ENCODE assay signal across 9 cellular contexts in the genomic region with DNA sequence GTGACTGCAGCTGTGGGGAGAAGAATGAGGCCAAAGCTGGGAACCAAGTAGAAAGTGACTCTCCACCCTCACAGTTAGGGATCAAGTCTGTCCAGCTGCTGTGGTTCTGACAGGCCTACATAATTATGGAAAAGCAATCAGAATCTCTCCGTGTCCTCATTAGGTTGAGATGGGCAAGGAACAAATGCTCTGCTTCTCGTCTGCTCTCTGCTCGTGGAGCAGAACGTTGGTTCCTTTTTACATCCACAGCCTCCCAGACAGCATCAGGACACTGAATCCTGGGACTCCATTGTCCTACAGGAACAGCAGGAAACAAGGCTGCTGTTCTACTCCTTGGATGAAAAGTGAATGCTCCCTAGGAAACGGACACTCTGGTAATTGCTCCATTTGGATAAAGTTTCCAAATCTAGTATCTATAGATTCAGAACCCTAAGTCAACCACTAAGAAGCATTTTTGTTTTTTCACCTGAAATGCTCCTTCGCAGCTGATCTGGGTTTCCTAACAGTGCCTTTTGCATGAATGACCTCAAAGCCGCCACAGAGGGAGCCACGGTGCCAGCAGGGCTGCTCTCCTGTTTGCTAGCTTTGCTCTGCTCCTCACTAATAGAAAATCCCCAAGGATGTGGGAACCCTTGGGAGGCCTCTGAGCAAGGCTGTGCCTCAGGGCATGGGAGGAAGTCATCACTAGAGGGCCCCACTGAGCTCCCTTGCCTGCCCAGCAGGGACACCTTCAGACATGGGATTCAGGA.
A peak's percentile ranks its signal among the peaks of the same experiment; 100 is the strongest.
DNase-seq lines count a peak whose midpoint lies in the region; ATAC-seq and TF ChIP-seq lines count a peak whose summit lies in the region.
"Had no signal": no experiment of that assay in that cellular context is flagged by ENCODE, and none has a peak within 500 bp of the region (broad histone marks: within the 10 kb centered on the region; RNA-seq: fewer than 3 reads in every experiment).

No MANE protein-coding gene starts in this region.

- CTCF ChIA-PET in Caco-2 (lab: Charles Lee), result interaction anchor here (0.7 to 2.8 kb wide), 12 partner anchors 10 to 475 kb away, joined by 3 to 46 read pairs (median 4); no protein-coding TSS in a partner anchor

- no peaks in the 10 kb centered on the region for H3K27me3 Mint-ChIP-seq in Caco-2 (ENCODE audit: insufficient read depth, unreplicated experiment)
- H3K27me3 Mint-ChIP-seq in HFFc6 (ENCODE audit: insufficient read depth), result peaks cover 1% of the 10 kb centered on the region; the same call in 1 of the 2 replicates

- no peaks in the 10 kb centered on the region for H3K36me3 Mint-ChIP-seq in Caco-2 (ENCODE audit: insufficient read depth, unreplicated experiment)
- H3K36me3 Mint-ChIP-seq in HFFc6 (ENCODE audit: low read depth), result no peaks in the 10 kb centered on the region
- H3K36me3 Mint-ChIP-seq: memory B cell had no signal

- peak; percentile 83 to 84 for DNase-seq in Caco-2
- peak; percentile 48 for DNase-seq in HFFc6
- peak; percentile 34 for DNase-seq in NCI-H774 (lab: John Stamatoyannopoulos, UW)
- peak in 55 of 61 donors; percentile 19 to 83 (median 53) for DNase-seq in caudate nucleus (lab: John Stamatoyannopoulos, UW)
- peak in 1 of 2 donors; percentile 35 for DNase-seq in left lung
- DNase-seq in tibial artery, result peak in 1 of 2 donors; percentile 73
- DNase-seq in DMS114 treated with DMSO at 0.1 percent for 48 hours (lab: John Stamatoyannopoulos, UW; ENCODE audit: unreplicated experiment), result no peak
- DNase-seq in NK-92 treated with Interleukin-12 subunit alpha and Interleukin-12 subunit beta, amount 100 ng/mL, for 24 hours (lab: John Stamatoyannopoulos, UW), result no peak

- peak; percentile 91 for ATAC-seq in left lung

- BruUV-seq in Caco-2 (replicated peaks; lab: Mats Ljungman, UMichigan), result no TSS peak

- TF ChIP-seq CTCF in Caco-2 (IDR thresholded peaks at IDR 0.05; ENCODE audit: insufficient read depth in 1 of 2, low read depth in 1 of 2, low read length in 1 of 2, severe bottlenecking in 1 of 2, unreplicated experiment in 1 of 2), result peak; percentile 65 to 84
- TF ChIP-seq CTCF in HFFc6 (IDR thresholded peaks at IDR 0.05), result peak; percentile 74
- peak; percentile 26 to 56 for TF ChIP-seq CTCF in left lung (IDR thresholded peaks at IDR 0.05)
- TF ChIP-seq CTCF in tibial artery (IDR thresholded peaks at IDR 0.05), result peak; percentile 60 to 61

- no peaks in the 10 kb centered on the region for H3K9me3 Mint-ChIP-seq in Caco-2 (ENCODE audit: unreplicated experiment)
- H3K9me3 Mint-ChIP-seq in HFFc6, result peaks cover 6% of the 10 kb centered on the region; the same call in 1 of the 2 replicates

- H3K9me3 ChIP-seq in Caco-2 (no peaks in the 10 kb centered on the region), left lung (no peaks in the 10 kb centered on the region), tibial artery (no peaks in the 10 kb centered on the region)

- H3K4me3 ChIP-seq in Caco-2 (ENCODE audit: low read depth, low read length), result no peak overlapping the region
- no peak overlapping the region for H3K4me3 ChIP-seq in left lung
- no peak overlapping the region for H3K4me3 ChIP-seq in tibial artery

- intact Hi-C loops in Caco-2 (cut with micrococcal nuclease; ENCODE audit: unreplicated experiment) (loop anchor here (1.0 to 5.0 kb wide), 6 partner anchors 58 to 452 kb away; partner anchors contain the start of gene EGLN3), left lung (cut with DNase I) (loop anchor here in 1 of 2 donors (10.0 kb wide), 2 partner anchors 376 to 456 kb away; no protein-coding TSS in a partner anchor), tibial artery (cut with DNase I; ENCODE audit: low total_unique reads) (no loop called here)

- no peak overlapping the region for H3K4me3 Mint-ChIP-seq in Caco-2 (ENCODE audit: unreplicated experiment)
- no peak overlapping the region for H3K4me3 Mint-ChIP-seq in HFFc6
- H3K4me3 Mint-ChIP-seq: memory B cell had no signal

- no peaks in the 10 kb centered on the region for H3K4me1 ChIP-seq in Caco-2
- H3K4me1 ChIP-seq in left lung, result no peaks in the 10 kb centered on the region
- no peaks in the 10 kb centered on the region for H3K4me1 ChIP-seq in tibial artery

- H3K36me3 ChIP-seq in Caco-2 (ENCODE audit: control insufficient read depth, insufficient read depth, low read length), result no peaks in the 10 kb centered on the region
- H3K36me3 ChIP-seq in left lung, result no peaks in the 10 kb centered on the region
- H3K36me3 ChIP-seq in tibial artery, result no peaks in the 10 kb centered on the region

- H3K4me1 Mint-ChIP-seq in Caco-2 (ENCODE audit: low read depth, unreplicated experiment) (peaks cover 8% of the 10 kb centered on the region), HFFc6 (ENCODE audit: low read depth) (no peaks in the 10 kb centered on the region)
- H3K4me1 Mint-ChIP-seq: memory B cell had no signal

- peak overlapping the region; percentile 65 for H3K27ac ChIP-seq in caudate nucleus (ENCODE audit: low read depth, low read length)
- H3K27ac ChIP-seq in left lung, result no peak overlapping the region
- H3K27ac ChIP-seq in tibial artery, result no peak overlapping the region

- H3K27ac Mint-ChIP-seq in Caco-2 (ENCODE audit: unreplicated experiment) (no peak overlapping the region), HFFc6 (no peak overlapping the region)
- H3K27ac Mint-ChIP-seq: memory B cell had no signal

- POLR2A ChIA-PET in Caco-2 (lab: Charles Lee), result no interaction called here

- H3K27me3 ChIP-seq in Caco-2 (replicated peaks; ENCODE audit: control insufficient read depth, insufficient read depth, low read length), result no peaks in the 10 kb centered on the region
- H3K27me3 ChIP-seq in left lung, result no peaks in the 10 kb centered on the region
- no peaks in the 10 kb centered on the region for H3K27me3 ChIP-seq in tibial artery

Comparison
In these comparisons a context has a peak if more than half of its experiments do, and no peak if none do; other contexts are left out.
1. DNase-seq: peak in Caco-2 (2 of 2), HFFc6 (single experiment), NCI-H774 (single experiment) and caudate nucleus (55 of 61); none in DMS114 treated with DMSO at 0.1 percent for 48 hours (single experiment) and NK-92 treated with Interleukin-12 subunit alpha and Interleukin-12 subunit beta, amount 100 ng/mL, for 24 hours (single experiment).
2. Peak in every context shown above with its lines, with median percentiles within 50 percentile points of each other: CTCF ChIP-seq.